In the genomic region with DNA sequence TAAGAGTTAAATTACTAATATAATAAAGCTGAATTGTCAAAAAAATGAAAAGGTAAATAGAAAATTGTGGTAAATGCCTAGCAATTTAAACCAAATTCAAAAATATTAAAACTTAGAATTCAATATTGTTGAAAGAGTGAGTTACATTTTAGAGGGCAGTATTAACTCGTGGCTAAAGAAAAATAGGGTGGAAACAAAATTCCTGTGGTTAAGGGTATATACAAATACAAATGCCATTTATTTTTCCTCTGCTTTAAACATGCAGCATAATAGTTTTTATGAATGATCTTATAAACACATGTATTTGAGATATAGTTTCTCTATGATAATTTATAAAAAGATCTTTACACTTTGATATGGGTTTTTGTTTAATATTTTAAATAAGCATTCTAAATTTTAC, we compare ENCODE assay signal across 1 cellular context.
TF ChIP-seq lines count a peak whose summit lies in the region.

No MANE protein-coding gene starts in this region.

TF ChIP-seq in A549, 52 proteins besides CTCF, POLR2A, EP300 and RAD21 (continued from another document):
- no peak for TF ChIP-seq MAFK (IDR thresholded peaks at IDR 0.05; ENCODE audit: partially characterized antibody)
